In genomic region chr7:122301858-122302745, GRCh38 we compare ENCODE assay signal across 25 cellular contexts. TPM values are rescaled to one million over a fixed set of nuclear protein-coding genes. Genes with fewer than 3 reads are reported as not detected.
A peak's percentile ranks its signal among the peaks of the same experiment; 100 is the strongest.
DNase-seq lines count a peak whose midpoint lies in the region; ATAC-seq, FAIRE-seq and TF ChIP-seq lines count a peak whose summit lies in the region.
"Had no signal": no experiment of that assay in that cellular context is flagged by ENCODE, and none has a peak within 500 bp of the region (broad histone marks: within the 10 kb centered on the region; RNA-seq: fewer than 3 reads in every experiment).

No MANE protein-coding gene starts in this region.

- peaks cover 2% of the 10 kb centered on the region for H3K9me3 Mint-ChIP-seq in activated CD8-positive, alpha-beta memory T cell treated with anti-CD3 and anti-CD28 coated beads, Interleukin-2, amount 10 ng/mL, durations not matched to agents 7 days and 5 days (ENCODE audit: low read depth)
- no peaks in the 10 kb centered on the region for H3K9me3 Mint-ChIP-seq in type B pancreatic cell
- H3K9me3 Mint-ChIP-seq: activated naive CD4-positive, alpha-beta T cell treated with anti-CD3 and anti-CD28 coated beads for 36 hours had no signal

- CTCF ChIA-PET in activated CD8-positive, alpha-beta memory T cell treated with anti-CD3 and anti-CD28 coated beads, Interleukin-2, amount 10 ng/mL, durations not matched to agents 7 days and 5 days (lab: Charles Lee) = no interaction called here

- TF ChIP-seq EP300 in ovary (IDR thresholded peaks at IDR 0.05) = no peak

- H3K36me3 Mint-ChIP-seq in activated CD8-positive, alpha-beta memory T cell treated with anti-CD3 and anti-CD28 coated beads, Interleukin-2, amount 10 ng/mL, durations not matched to agents 7 days and 5 days = peaks cover 7% of the 10 kb centered on the region
- no peaks in the 10 kb centered on the region for H3K36me3 Mint-ChIP-seq in type B pancreatic cell

- no peaks in the 10 kb centered on the region for H3K36me3 ChIP-seq in kidney (ENCODE audit: control insufficient read depth in 1 of 2, insufficient read depth in 2 of 2, low read length in 2 of 2)
- H3K36me3 ChIP-seq in ovary = no peaks in the 10 kb centered on the region
- H3K36me3 ChIP-seq: colonic mucosa, pancreas, upper lobe of left lung had no signal

- no peak overlapping the region for H3K4me3 ChIP-seq in kidney (ENCODE audit: low read length in 2 of 2)
- H3K4me3 ChIP-seq in ovary = no peak overlapping the region
- H3K4me3 ChIP-seq: A549, colonic mucosa, pancreas, skin epidermis, upper lobe of left lung had no signal

- peaks cover 80% of the 10 kb centered on the region for H3K27me3 Mint-ChIP-seq in activated CD8-positive, alpha-beta memory T cell treated with anti-CD3 and anti-CD28 coated beads, Interleukin-2, amount 10 ng/mL, durations not matched to agents 7 days and 5 days
- H3K27me3 Mint-ChIP-seq in type B pancreatic cell = peaks cover 99% of the 10 kb centered on the region

- FAIRE-seq in kidney (lab: Jason Lieb, UNC) = no peak
- FAIRE-seq: A549, pancreas had no signal

- H3K4me1 ChIP-seq in kidney (ENCODE audit: control insufficient read depth in 1 of 2, insufficient read depth in 1 of 2, low read depth in 1 of 2, low read length in 2 of 2) = peaks cover 0 to 7% of the 10 kb centered on the region in 2 donors
- peaks cover 8% of the 10 kb centered on the region for H3K4me1 ChIP-seq in ovary (ENCODE audit: insufficient read depth)
- H3K4me1 ChIP-seq: A549 had no signal

- no peaks in the 10 kb centered on the region for H3K4me1 Mint-ChIP-seq in activated CD8-positive, alpha-beta memory T cell treated with anti-CD3 and anti-CD28 coated beads, Interleukin-2, amount 10 ng/mL, durations not matched to agents 7 days and 5 days
- H3K4me1 Mint-ChIP-seq in type B pancreatic cell (ENCODE audit: unreplicated experiment) = peaks cover 26% of the 10 kb centered on the region

- DNase-seq in activated CD8-positive, alpha-beta memory T cell treated with anti-CD3 and anti-CD28 coated beads, Interleukin-2, amount 50 U/mL, for 48 hours = peak; percentile 50
- no peak for DNase-seq in activated CD8-positive, alpha-beta memory T cell treated with anti-CD3 and anti-CD28 coated beads, Interleukin-2, amount 10 ng/mL, durations not matched to agents 7 days and 5 days
- no peak for DNase-seq in caudate nucleus (lab: John Stamatoyannopoulos, UW)
- peak; percentile 54 for DNase-seq in kidney
- DNase-seq in type B pancreatic cell (ENCODE audit: extremely low spot score, unreplicated experiment) = no peak
- no peak for DNase-seq in HCEC 1CT
- DNase-seq in ovary = no peak
- DNase-seq: activated CD4-positive, alpha-beta T cell treated with anti-CD3 and anti-CD28 coated beads for 1 hour; activated CD8-positive, alpha-beta memory T cell treated with anti-CD3 and anti-CD28 coated beads, Interleukin-2, amount 50 U/mL, for 4 hours; activated naive CD4-positive, alpha-beta T cell treated with anti-CD3 and anti-CD28 coated beads for 36 hours; colonic mucosa; KG1; NCI-H146; NCI-H2227 treated with DMSO at 0.1 percent for 48 hours had no signal

- no peak overlapping the region for H3K4me3 Mint-ChIP-seq in activated CD8-positive, alpha-beta memory T cell treated with anti-CD3 and anti-CD28 coated beads, Interleukin-2, amount 10 ng/mL, durations not matched to agents 7 days and 5 days
- H3K4me3 Mint-ChIP-seq in type B pancreatic cell = peak overlapping the region; percentile 51
- H3K4me3 Mint-ChIP-seq: activated naive CD4-positive, alpha-beta T cell treated with anti-CD3 and anti-CD28 coated beads for 36 hours; T-helper 2 cell treated with Interferon-gamma antibody and Interleukin-4, amounts not matched to agents 5 μg/mL and 100 μg/mL, for 36 hours had no signal

- no peak for ATAC-seq in activated CD8-positive, alpha-beta memory T cell treated with anti-CD3 and anti-CD28 coated beads, Interleukin-2, amount 10 ng/mL, durations not matched to agents 7 days and 5 days
- no peak for ATAC-seq in GM18909 (IDR thresholded peaks at IDR 0.05; ENCODE audit: poor library complexity, unreplicated experiment)
- ATAC-seq: A549, pancreas had no signal

- peaks cover 11% of the 10 kb centered on the region for H3K27me3 ChIP-seq in ovary

- TF ChIP-seq POLR2A in ovary (IDR thresholded peaks at IDR 0.05) = no peak

- TF ChIP-seq CTCF in kidney (IDR thresholded peaks at IDR 0.05; ENCODE audit: borderline replicate concordance, extremely low read depth, insufficient read depth) (no peak), type B pancreatic cell (conservative IDR thresholded peaks at IDR 0.05) (no peak), ovary (IDR thresholded peaks at IDR 0.05) (no peak)

- 9 to 11% (median 11%) methylated on average over 35 of the region's 35 CpGs for WGBS in ovary, 3 donors

- H3K27ac ChIP-seq in caudate nucleus (ENCODE audit: low read depth, low read length) = peak overlapping the region; percentile 4
- H3K27ac ChIP-seq in kidney (ENCODE audit: low read depth in 2 of 2, low read length in 2 of 2) = no peak overlapping the region
- H3K27ac ChIP-seq in ovary = no peak overlapping the region
- H3K27ac ChIP-seq: A549, C4-2B, colonic mucosa, epithelial cell of prostate, HL-60, pancreas, skin epidermis, upper lobe of left lung had no signal

- no peak overlapping the region for H3K27ac Mint-ChIP-seq in activated CD8-positive, alpha-beta memory T cell treated with anti-CD3 and anti-CD28 coated beads, Interleukin-2, amount 10 ng/mL, durations not matched to agents 7 days and 5 days
- peak overlapping the region; percentile 18 for H3K27ac Mint-ChIP-seq in type B pancreatic cell
- H3K27ac Mint-ChIP-seq: activated naive CD4-positive, alpha-beta T cell treated with anti-CD3 and anti-CD28 coated beads for 36 hours had no signal

- intact Hi-C loops in kidney (cut with DNase I) (no loop called here), ovary (cut with DNase I) (no loop called here)

- H3K9me3 ChIP-seq in kidney (ENCODE audit: control insufficient read depth in 1 of 2, low read length in 2 of 2) (no peaks in the 10 kb centered on the region), ovary (no peaks in the 10 kb centered on the region)
- H3K9me3 ChIP-seq: A549, colonic mucosa, pancreas had no signal

- no peak overlapping the region for H3K9ac ChIP-seq in kidney (ENCODE audit: low read length in 2 of 2)

RNA-seq across cellular contexts. Expression of gene FEZF1, which starts 2.4 kb away (rescaled TPM):
- not detected for total RNA-seq in activated CD8-positive, alpha-beta memory T cell treated with anti-CD3 and anti-CD28 coated beads, Interleukin-2, amount 10 ng/mL, durations not matched to agents 7 days and 5 days
- total RNA-seq in kidney = not detected
- polyA plus RNA-seq in kidney (ENCODE audit: insufficient read depth, low read depth, low replicate concordance) = not detected
- total RNA-seq in type B pancreatic cell (ENCODE audit: low replicate concordance) = 0.67 TPM in 1 of 2 replicates, not detected in the other
- not detected for total RNA-seq in ovary
- not detected for polyA plus RNA-seq in ovary
- total RNA-seq: activated naive CD4-positive, alpha-beta T cell treated with anti-CD3 and anti-CD28 coated beads for 36 hours; colonic mucosa; kidney epithelial cell; mononuclear cell; pancreas had no signal
- polyA plus RNA-seq: A549, pancreas had no signal

Comparison
In these comparisons a context has a peak if more than half of its experiments do, and no peak if none do; other contexts are left out.
1. DNase-seq: peak in activated CD8-positive, alpha-beta memory T cell treated with anti-CD3 and anti-CD28 coated beads, Interleukin-2, amount 50 U/mL, for 48 hours (single experiment) and kidney (single experiment); none in activated CD8-positive, alpha-beta memory T cell treated with anti-CD3 and anti-CD28 coated beads, Interleukin-2, amount 10 ng/mL, durations not matched to agents 7 days and 5 days (single experiment), caudate nucleus (0 of 61), type B pancreatic cell (single experiment), HCEC 1CT (single experiment) and ovary (0 of 5).